8 cellular contexts compared by ENCODE assay signal in the genomic region with DNA sequence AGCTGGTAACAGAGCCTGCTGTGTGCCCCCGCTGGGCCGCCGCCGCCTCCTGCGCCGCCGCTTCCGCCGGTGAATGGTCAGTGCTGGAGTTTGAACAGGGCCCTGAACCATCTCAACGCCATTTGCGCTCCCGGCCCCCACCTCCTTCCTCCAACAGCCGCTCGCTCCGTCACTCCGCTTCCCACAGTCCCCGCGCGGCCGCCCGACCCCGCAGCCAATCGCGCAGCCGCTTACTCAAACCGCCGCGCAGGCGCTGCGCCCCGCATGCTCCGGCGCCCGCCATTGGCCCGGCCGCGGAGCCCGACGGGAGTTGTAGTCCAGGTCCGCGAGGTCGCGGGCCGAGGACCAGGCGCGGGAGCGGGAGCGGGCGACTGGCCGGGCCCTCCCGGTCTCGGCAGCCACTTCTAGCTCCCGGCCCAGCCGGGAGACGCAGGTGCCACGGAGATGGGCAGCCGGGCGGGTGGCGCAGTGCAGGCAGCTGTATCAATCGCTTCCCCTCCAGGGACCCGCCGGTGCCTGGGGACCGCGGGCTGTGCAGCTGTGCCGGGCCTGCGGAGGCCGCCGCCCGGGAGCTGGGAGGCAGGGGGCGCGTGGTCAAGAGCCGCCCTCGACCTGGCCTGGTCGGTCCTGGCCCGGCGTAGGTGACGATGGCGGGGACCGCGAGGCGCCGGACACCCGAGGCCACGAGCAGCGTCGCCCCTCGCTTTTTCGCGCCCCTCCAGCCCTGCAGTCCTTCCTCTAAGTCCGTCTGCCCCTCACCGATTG. TPM values are rescaled to one million over a fixed set of nuclear protein-coding genes. Genes with fewer than 3 reads are reported as not detected.
DNase-seq lines count a peak whose midpoint lies in the region; ATAC-seq and TF ChIP-seq lines count a peak whose summit lies in the region.

TSS of gene WAPL (minus strand) at position 173 of the 765 bp plus-strand sequence. CDS start 3,723 bp downstream, outside the sequence.

- peak within 1 kb of the TSS; percentile 62 for H3K9ac ChIP-seq in muscle layer of colon (ENCODE audit: low read length)

- H3K9me3 ChIP-seq in Peyer's patch (no peaks in the 10 kb centered on the region), muscle layer of colon (ENCODE audit: low read length) (no peaks in the 10 kb centered on the region)

- peak in 1 of 6 experiments; percentile 30 for TF ChIP-seq CTCF in Peyer's patch (IDR thresholded peaks at IDR 0.05)

- H3K36me3 ChIP-seq in Peyer's patch, result peaks cover 0 to 13% (median 0%) of the 10 kb centered on the region in 3 donors
- H3K36me3 ChIP-seq in muscle layer of colon (ENCODE audit: insufficient read depth, low read length), result peaks cover 7% of the 10 kb centered on the region

- H3K27ac ChIP-seq in Peyer's patch (peak within 1 kb of the TSS; percentile 93 to 99 (median 98)), muscle layer of colon (ENCODE audit: low read depth, low read length) (peak within 1 kb of the TSS; percentile 89)

- H3K4me3 ChIP-seq in Peyer's patch (peak within 1 kb of the TSS; percentile 97 to 99 (median 98)), muscle layer of colon (ENCODE audit: low read depth in 1 of 2, low read length in 2 of 2) (peak within 1 kb of the TSS; percentile 71 to 99)

- peak; percentile 68 to 83 for TF ChIP-seq POLR2A in Peyer's patch (IDR thresholded peaks at IDR 0.05)

- H3K27me3 ChIP-seq in Peyer's patch (no peaks in the 10 kb centered on the region), muscle layer of colon (ENCODE audit: control insufficient read depth in 1 of 2, insufficient read depth in 2 of 2, low read length in 2 of 2) (no peaks in the 10 kb centered on the region)

- ATAC-seq in GM21737 (IDR thresholded peaks at IDR 0.05; ENCODE audit: unreplicated experiment) (peak; percentile 94), esophagus mucosa (peak; percentile 99)

- H3K4me1 ChIP-seq in Peyer's patch (peaks cover 0 to 35% (median 11%) of the 10 kb centered on the region in 4 donors), muscle layer of colon (ENCODE audit: insufficient read depth, low read length) (peaks cover 36% of the 10 kb centered on the region)

- peak; percentile 19 for DNase-seq in DMS79 (lab: John Stamatoyannopoulos, UW)
- DNase-seq in KG1 (lab: John Stamatoyannopoulos, UW), result peak; percentile 86
- DNase-seq in Peyer's patch, result peak; percentile 95 to 98 (median 98)
- DNase-seq in activated T-cell treated with anti-CD3 and anti-CD28 coated beads, Interleukin-2, amount 50 U/mL, for 48 hours, result peak; percentile 94 to 97
- peak; percentile 86 to 90 for DNase-seq in stimulated activated CD8-positive, alpha-beta memory T cell treated with anti-CD3 and anti-CD28 coated beads, Interleukin-7, amount 100 ng/mL, for 1 hour (ENCODE audit: low read depth in 2 of 2)

RNA-seq across cellular contexts. Expression of gene WAPL, which starts in this region (rescaled TPM):
- total RNA-seq in Peyer's patch (10 to 100 TPM; 32.4 to 49.5 (median 45.1) TPM), esophagus mucosa (20.0 TPM)

Comparison
In these comparisons a context has a peak if more than half of its experiments do, and no peak if none do; other contexts are left out.
1. Peak in every context shown above with its lines: DNase-seq, ATAC-seq, H3K4me3 ChIP-seq and H3K27ac ChIP-seq.
2. DNase-seq: peak in every context shown above with its lines; median percentile 98 in Peyer's patch; 96 in activated T-cell treated with anti-CD3 and anti-CD28 coated beads, Interleukin-2, amount 50 U/mL, for 48 hours; 88 in stimulated activated CD8-positive, alpha-beta memory T cell treated with anti-CD3 and anti-CD28 coated beads, Interleukin-7, amount 100 ng/mL, for 1 hour; 86 in KG1; 19 in DMS79.